Comparison of ENCODE assay signal across 1 cellular context in genomic region chr11:1755344-1756023, GRCh38.
TF ChIP-seq lines count a peak whose summit lies in the region.

No MANE protein-coding gene starts in this region.

TF ChIP-seq in SK-N-SH, 30 proteins besides CTCF, POLR2A, EP300 and RAD21 (continued from another document):
- TF ChIP-seq USF1 (IDR thresholded peaks at IDR 0.05; ENCODE audit: borderline replicate concordance, low read depth) (no peak), REST (IDR thresholded peaks at IDR 0.05; ENCODE audit: low read depth, low read length) (no peak), USF2 (IDR thresholded peaks at IDR 0.05; ENCODE audit: borderline replicate concordance, low read depth, low read length) (no peak), GABPA (IDR thresholded peaks at IDR 0.05; ENCODE audit: low read depth) (no peak), MAX (IDR thresholded peaks at IDR 0.05; ENCODE audit: low read depth) (no peak), RCOR1 (IDR thresholded peaks at IDR 0.05; ENCODE audit: low read length) (no peak), TAF1 (IDR thresholded peaks at IDR 0.05; ENCODE audit: borderline replicate concordance, low read depth, low read length) (no peak), JUND (IDR thresholded peaks at IDR 0.05) (no peak), YY1 (IDR thresholded peaks at IDR 0.05; ENCODE audit: low read depth) (no peak), PBX3 (IDR thresholded peaks at IDR 0.05) (no peak), MEF2A (IDR thresholded peaks at IDR 0.05; ENCODE audit: borderline replicate concordance, low read depth) (no peak), GATA2 (CRISPR knock-in tag; IDR thresholded peaks at IDR 0.05) (no peak), MXI1 (IDR thresholded peaks at IDR 0.05; ENCODE audit: low read depth, low read length) (no peak), RFX5 (IDR thresholded peaks at IDR 0.05; ENCODE audit: low read length) (no peak), FOXJ3 (CRISPR knock-in tag; IDR thresholded peaks at IDR 0.05) (no peak)
